15 cellular contexts compared by ENCODE assay signal in the genomic region with DNA sequence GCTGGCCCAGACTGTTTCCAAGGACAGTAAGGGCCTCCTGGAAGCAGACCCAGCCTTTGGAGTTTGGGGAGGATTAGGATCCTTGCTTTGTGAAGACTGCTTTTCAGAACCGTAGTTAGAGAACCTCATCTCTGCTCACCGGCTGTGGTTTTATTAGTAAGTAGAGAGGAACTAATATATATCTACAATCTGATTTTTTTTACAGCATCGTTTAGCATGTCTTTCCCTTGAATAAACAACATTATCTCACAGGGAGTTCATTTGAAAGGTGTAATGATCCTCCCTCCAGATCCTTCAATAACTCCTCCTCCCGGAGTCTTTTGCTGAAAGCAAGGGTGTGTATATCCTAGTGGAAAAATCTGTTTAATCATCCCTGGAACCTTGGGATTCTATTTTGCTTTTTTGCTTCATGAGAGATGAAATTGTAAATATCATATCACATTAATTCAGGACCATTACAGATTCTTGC.
A peak's percentile ranks its signal among the peaks of the same experiment; 100 is the strongest.
DNase-seq lines count a peak whose midpoint lies in the region; ATAC-seq, FAIRE-seq and TF ChIP-seq lines count a peak whose summit lies in the region.
"Had no signal": no experiment of that assay in that cellular context is flagged by ENCODE, and none has a peak within 500 bp of the region (broad histone marks: within the 10 kb centered on the region; RNA-seq: fewer than 3 reads in every experiment).

No MANE protein-coding gene starts in this region.

- H3K9me2 ChIP-seq in SK-N-SH = no peaks in the 10 kb centered on the region

- CTCF ChIA-PET in SK-N-SH (lab: Yijun Ruan, JAX) = no interaction called here

- peaks cover 15 to 51% of the 10 kb centered on the region in 2 experiments; a peak in 3 of 4 replicates for H3K4me1 ChIP-seq in SK-N-SH (ENCODE audit: control insufficient read depth in 1 of 2, insufficient read depth in 2 of 2, low read depth in 1 of 2, low read length in 1 of 2)
- peaks cover 77% of the 10 kb centered on the region for H3K4me1 ChIP-seq in body of pancreas
- peaks cover 67% of the 10 kb centered on the region for H3K4me1 ChIP-seq in keratinocyte (ENCODE audit: control insufficient read depth, extremely low read depth, insufficient read depth, low read length)
- peaks cover 24% of the 10 kb centered on the region for H3K4me1 ChIP-seq in suprapubic skin

- WGBS in SK-N-SH (ENCODE audit: low lambda C conversion rate) = 72% methylated on average over 4 of the region's 4 CpGs
- WGBS in body of pancreas, 2 donors = 9 to 23% methylated on average over 4 of the region's 4 CpGs
- WGBS in suprapubic skin = 35% methylated on average over 4 of the region's 4 CpGs

- H3K27me3 ChIP-seq in SK-N-SH (ENCODE audit: insufficient read depth) (no peaks in the 10 kb centered on the region), body of pancreas (no peaks in the 10 kb centered on the region), keratinocyte (ENCODE audit: control insufficient read depth, extremely low read depth, insufficient read depth, low read length) (no peaks in the 10 kb centered on the region), suprapubic skin (no peaks in the 10 kb centered on the region)

- no peak overlapping the region for H3K4me3 Mint-ChIP-seq in activated T-helper 17 cell treated with anti-CD3 and anti-CD28 coated beads, Interleukin-2, amount 50 U/mL, for 72 hours
- H3K4me3 Mint-ChIP-seq: activated CD4-positive, alpha-beta T cell treated with anti-CD3 and anti-CD28 coated beads for 36 hours; activated naive CD8-positive, alpha-beta T cell treated with anti-CD3 and anti-CD28 coated beads, Interleukin-2, amount 10 ng/mL, durations not matched to agents 7 days and 5 days had no signal

- no peak overlapping the region for H3K4me3 ChIP-seq in SK-N-SH (ENCODE audit: low read depth in 2 of 2, low read length in 1 of 2)
- H3K4me3 ChIP-seq in body of pancreas = no peak overlapping the region
- peak overlapping the region; percentile 34 to 57 (median 56) for H3K4me3 ChIP-seq in keratinocyte (ENCODE audit: control insufficient read depth in 2 of 3, extremely low read depth in 1 of 3, insufficient read depth in 2 of 3, low read depth in 1 of 3, low read length in 3 of 3)
- H3K4me3 ChIP-seq in suprapubic skin = no peak overlapping the region
- H3K4me3 ChIP-seq: HAP-1 had no signal

- H3K4me1 Mint-ChIP-seq in activated T-helper 17 cell treated with anti-CD3 and anti-CD28 coated beads, Interleukin-2, amount 50 U/mL, for 72 hours = no peaks in the 10 kb centered on the region
- H3K4me1 Mint-ChIP-seq: activated CD4-positive, alpha-beta T cell treated with anti-CD3 and anti-CD28 coated beads for 36 hours; activated naive CD8-positive, alpha-beta T cell treated with anti-CD3 and anti-CD28 coated beads, Interleukin-2, amount 10 ng/mL, durations not matched to agents 7 days and 5 days had no signal

- H3K79me2 ChIP-seq in SK-N-SH (ENCODE audit: insufficient read depth) = peaks cover 89% of the 10 kb centered on the region
- H3K79me2 ChIP-seq in keratinocyte (ENCODE audit: control insufficient read depth, insufficient read depth, low read length) = peaks cover 6% of the 10 kb centered on the region

- H3K4me2 ChIP-seq in SK-N-SH = no peak overlapping the region; the same call in 1 of the 2 replicates
- H3K4me2 ChIP-seq in keratinocyte (ENCODE audit: control insufficient read depth, extremely low read depth, insufficient read depth, low read depth, low read length) = peak overlapping the region; percentile 78

- no peak for TF ChIP-seq CTCF in SK-N-SH (IDR thresholded peaks at IDR 0.05)
- no peak for TF ChIP-seq CTCF in body of pancreas (IDR thresholded peaks at IDR 0.05)
- no peak for TF ChIP-seq CTCF in keratinocyte (optimal IDR thresholded peaks at IDR 0.05 in 1 of 3, IDR thresholded peaks at IDR 0.05 in 1 of 3, conservative IDR thresholded peaks at IDR 0.05 in 1 of 3; ENCODE audit: extremely low read depth in 1 of 3, insufficient read depth in 2 of 3, low read length in 3 of 3)
- TF ChIP-seq CTCF in suprapubic skin (IDR thresholded peaks at IDR 0.05) = no peak
- TF ChIP-seq CTCF in GM13976 (IDR thresholded peaks at IDR 0.05; ENCODE audit: borderline replicate concordance, control extremely low read depth, extremely low read depth, insufficient read depth, missing control alignments) = no peak

- dilution Hi-C loops in keratinocyte (cut with MboI; ENCODE audit: extremely low pct_ligation_motif_present, low sequenced_read_pairs) = no loop called here

- peaks cover 28% of the 10 kb centered on the region for H3F3A ChIP-seq in SK-N-SH (replicated peaks; ENCODE audit: insufficient read depth)

- peak overlapping the region; percentile 28 to 91 for H3K27ac ChIP-seq in SK-N-SH (ENCODE audit: low read depth in 2 of 2, low read length in 1 of 2)
- H3K27ac ChIP-seq in body of pancreas = peak overlapping the region; percentile 60 to 72 (median 66)
- H3K27ac ChIP-seq in keratinocyte (ENCODE audit: control insufficient read depth, insufficient read depth, low read length) = peak overlapping the region; percentile 79
- peak overlapping the region; percentile 28 for H3K27ac ChIP-seq in suprapubic skin

- H3K36me3 Mint-ChIP-seq in activated T-helper 17 cell treated with anti-CD3 and anti-CD28 coated beads, Interleukin-2, amount 50 U/mL, for 72 hours (ENCODE audit: low read depth) = no peaks in the 10 kb centered on the region
- H3K36me3 Mint-ChIP-seq: activated naive CD8-positive, alpha-beta T cell treated with anti-CD3 and anti-CD28 coated beads, Interleukin-2, amount 10 ng/mL, durations not matched to agents 7 days and 5 days had no signal

- TF ChIP-seq POLR2A in body of pancreas (IDR thresholded peaks at IDR 0.05) = no peak
- TF ChIP-seq POLR2A in suprapubic skin (IDR thresholded peaks at IDR 0.05) = no peak

- intact Hi-C loops in body of pancreas (cut with DNase I) = no loop called here

- H4K20me1 ChIP-seq in SK-N-SH (ENCODE audit: insufficient read depth) (peaks cover 58% of the 10 kb centered on the region), keratinocyte (ENCODE audit: control insufficient read depth, extremely low read depth, insufficient read depth, low read length) (no peaks in the 10 kb centered on the region)

- H2AFZ ChIP-seq in SK-N-SH (ENCODE audit: low read depth) (no peak overlapping the region), keratinocyte (ENCODE audit: control insufficient read depth, low read length) (peak overlapping the region; percentile 55)

- H3K27ac Mint-ChIP-seq in activated T-helper 17 cell treated with anti-CD3 and anti-CD28 coated beads, Interleukin-2, amount 50 U/mL, for 72 hours = no peak overlapping the region
- H3K27ac Mint-ChIP-seq: activated CD4-positive, alpha-beta T cell treated with anti-CD3 and anti-CD28 coated beads for 36 hours; activated naive CD8-positive, alpha-beta T cell treated with anti-CD3 and anti-CD28 coated beads, Interleukin-2, amount 10 ng/mL, durations not matched to agents 7 days and 5 days had no signal

- no peak for TF ChIP-seq RAD21 in SK-N-SH (IDR thresholded peaks at IDR 0.05; ENCODE audit: low read length)

- H3K9ac ChIP-seq in SK-N-SH (no peak overlapping the region), keratinocyte (ENCODE audit: control insufficient read depth, extremely low read depth, insufficient read depth, low read length) (peak overlapping the region; percentile 68)

- no peak for FAIRE-seq in keratinocyte (lab: Jason Lieb, UNC)

- H3K9me3 ChIP-seq in SK-N-SH = no peaks in the 10 kb centered on the region
- H3K9me3 ChIP-seq in body of pancreas = no peaks in the 10 kb centered on the region
- no peaks in the 10 kb centered on the region for H3K9me3 ChIP-seq in keratinocyte (ENCODE audit: control insufficient read depth, low read depth, low read length)
- H3K9me3 ChIP-seq in suprapubic skin = no peaks in the 10 kb centered on the region
- H3K9me3 ChIP-seq: HAP-1 had no signal

- peaks cover 13 to 15% of the 10 kb centered on the region in 2 experiments for H3K36me3 ChIP-seq in SK-N-SH (replicated peaks in 1 of 2; ENCODE audit: control insufficient read depth in 1 of 2, insufficient read depth in 2 of 2, low read length in 1 of 2)
- no peaks in the 10 kb centered on the region for H3K36me3 ChIP-seq in body of pancreas (replicated peaks in 1 of 2; ENCODE audit: insufficient read depth in 1 of 2, low read depth in 2 of 2)
- H3K36me3 ChIP-seq in keratinocyte (ENCODE audit: control insufficient read depth in 2 of 2, extremely low read depth in 1 of 2, insufficient read depth in 2 of 2, low read length in 2 of 2) = no peaks in the 10 kb centered on the region
- no peaks in the 10 kb centered on the region for H3K36me3 ChIP-seq in suprapubic skin
- H3K36me3 ChIP-seq: HAP-1 had no signal

- ATAC-seq in SK-N-SH treated with all-trans-retinoic acid at 6 μM for 48 hours = no peak
- ATAC-seq in body of pancreas = no peak
- ATAC-seq in activated T-helper 17 cell treated with anti-CD3 and anti-CD28 coated beads, Interleukin-2, amount 50 U/mL, for 72 hours (replicated peaks) = no peak
- ATAC-seq: activated CD4-positive, alpha-beta T cell treated with anti-CD3 and anti-CD28 coated beads for 36 hours; Panc1 had no signal

- POLR2A ChIA-PET in SK-N-SH (lab: Yijun Ruan, JAX) = no interaction called here

- no peaks in the 10 kb centered on the region for H3K9me1 ChIP-seq in keratinocyte (ENCODE audit: control insufficient read depth, extremely low read depth, insufficient read depth, low read length)

- H3K9me3 Mint-ChIP-seq in activated T-helper 17 cell treated with anti-CD3 and anti-CD28 coated beads, Interleukin-2, amount 50 U/mL, for 72 hours = no peaks in the 10 kb centered on the region
- H3K9me3 Mint-ChIP-seq: activated naive CD8-positive, alpha-beta T cell treated with anti-CD3 and anti-CD28 coated beads, Interleukin-2, amount 10 ng/mL, durations not matched to agents 7 days and 5 days had no signal

- no peak for TF ChIP-seq EP300 in SK-N-SH (IDR thresholded peaks at IDR 0.05; ENCODE audit: borderline replicate concordance in 1 of 2, low read depth in 1 of 2, low read length in 1 of 2)
- TF ChIP-seq EP300 in suprapubic skin (IDR thresholded peaks at IDR 0.05) = no peak

- DNase-seq in SK-N-SH = no peak
- DNase-seq in body of pancreas = no peak
- DNase-seq in keratinocyte (ENCODE audit: low read depth, low spot score) = no peak
- DNase-seq in suprapubic skin (ENCODE audit: low spot score in 2 of 2) = no peak
- DNase-seq in SHP77 (lab: John Stamatoyannopoulos, UW) = no peak
- DNase-seq in GM13976 (ENCODE audit: low spot score) = no peak
- DNase-seq: activated CD4-positive, alpha-beta T cell treated with anti-CD3 and anti-CD28 coated beads for 36 hours; activated naive CD8-positive, alpha-beta T cell treated with anti-CD3 and anti-CD28 coated beads, Interleukin-2, amount 10 ng/mL, durations not matched to agents 7 days and 5 days; activated T-cell treated with anti-CD3 and anti-CD28 coated beads, Interleukin-2, amount 50 U/mL, for 1 hour; cortex of kidney; NCI-H226 had no signal

- peaks cover 4% of the 10 kb centered on the region for H3K27me3 Mint-ChIP-seq in activated T-helper 17 cell treated with anti-CD3 and anti-CD28 coated beads, Interleukin-2, amount 50 U/mL, for 72 hours

- in situ Hi-C loops in GM13976 (cut with MboI; ENCODE audit: low sequenced_read_pairs, unreplicated experiment) = no loop called here

TF ChIP-seq in SK-N-SH treated with all-trans-retinoic acid at 6 μM for 48 hours, 23 proteins besides CTCF, POLR2A, EP300 and RAD21 (continues in another document):
- TF ChIP-seq ESRRG (CRISPR knock-in tag; IDR thresholded peaks at IDR 0.05) = no peak
- no peak for TF ChIP-seq ZNF8 (CRISPR knock-in tag; IDR thresholded peaks at IDR 0.05)
- no peak for TF ChIP-seq CSDC2 (CRISPR knock-in tag; IDR thresholded peaks at IDR 0.05)
- no peak for TF ChIP-seq ZNF70 (CRISPR knock-in tag; IDR thresholded peaks at IDR 0.05)

Comparison
In these comparisons a context has a peak if more than half of its experiments do, and no peak if none do; other contexts are left out.
1. H3K27ac ChIP-seq: peak in every context shown above with its lines; median percentile 79 in keratinocyte; 66 in body of pancreas; 60 in SK-N-SH; 28 in suprapubic skin.
2. H3K4me3 ChIP-seq: peak in keratinocyte (3 of 3); none in SK-N-SH (0 of 2), body of pancreas (0 of 2) and suprapubic skin (single experiment).